Comparison of ENCODE assay signal across 5 cellular contexts in the genomic region with DNA sequence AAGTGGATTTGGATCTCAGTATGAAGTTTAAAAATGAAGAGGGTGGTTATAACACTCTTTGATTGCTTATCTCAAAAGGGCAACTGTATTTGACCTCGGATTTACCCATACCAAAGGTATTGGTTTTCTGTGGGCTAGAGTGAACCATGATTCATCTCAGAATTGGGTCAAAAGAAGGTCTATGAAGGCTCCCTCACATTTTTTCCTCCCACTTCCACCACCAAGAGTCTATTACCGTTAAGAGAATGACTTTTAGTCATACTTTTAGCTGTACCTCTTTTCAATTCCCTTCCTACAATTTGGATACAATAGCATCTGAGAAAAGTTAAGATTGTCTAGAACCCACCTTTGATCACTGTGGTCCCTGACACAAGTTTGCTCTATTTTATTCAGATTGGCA.
"Had no signal": no experiment of that assay in that cellular context is flagged by ENCODE, and none has a peak within 500 bp of the region (broad histone marks: within the 10 kb centered on the region; RNA-seq: fewer than 3 reads in every experiment).

No MANE protein-coding gene starts in this region.

- H3K27ac ChIP-seq: HL-60 had no signal

- H3K4me3 ChIP-seq: K562 had no signal

- DNase-seq: IMR-90, KBM-7 had no signal

- ATAC-seq: HepG2, K562 had no signal
